In the genomic region with DNA sequence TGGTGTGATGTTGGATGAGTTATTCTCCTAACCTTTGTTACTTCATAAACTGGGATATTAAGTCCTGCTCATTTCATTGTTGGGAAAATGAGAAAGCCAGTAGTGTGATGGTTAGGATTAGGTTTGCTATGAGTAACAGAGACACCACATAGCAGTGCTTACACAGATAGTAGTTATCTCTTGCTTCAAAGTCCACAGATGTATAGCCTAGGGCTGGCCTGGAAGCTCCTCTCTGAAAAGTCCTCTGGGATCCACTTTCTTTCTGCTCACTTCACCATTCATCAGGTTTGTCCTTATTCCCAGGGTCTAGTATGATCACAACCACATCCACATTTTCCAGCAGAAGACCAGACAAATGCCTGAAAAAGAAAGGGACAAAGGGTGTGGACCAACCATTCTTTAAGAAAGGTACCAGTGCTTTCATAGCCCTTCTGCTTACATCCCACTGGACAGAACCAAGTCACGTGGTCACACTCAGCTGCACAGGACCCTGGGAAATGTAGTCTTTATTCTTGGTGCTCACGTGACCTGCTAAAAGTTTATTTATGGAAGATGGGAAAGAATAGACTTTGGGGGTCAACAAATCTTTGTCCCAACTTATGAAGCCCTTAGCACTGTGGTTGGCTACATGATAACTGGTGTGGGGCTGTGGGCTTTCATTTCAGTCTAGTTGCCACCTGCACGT, we compare ENCODE assay signal across 12 cellular contexts.
A peak's percentile ranks its signal among the peaks of the same experiment; 100 is the strongest.
DNase-seq lines count a peak whose midpoint lies in the region; ATAC-seq, FAIRE-seq and TF ChIP-seq lines count a peak whose summit lies in the region.
"Had no signal": no experiment of that assay in that cellular context is flagged by ENCODE, and none has a peak within 500 bp of the region (broad histone marks: within the 10 kb centered on the region; RNA-seq: fewer than 3 reads in every experiment).

No MANE protein-coding gene starts in this region.

- H3K9me3 Mint-ChIP-seq in stimulated activated naive CD8-positive, alpha-beta T cell treated with anti-CD3 and anti-CD28 coated beads, Interleukin-15, amount 100 ng/mL, for 72 hours = no peaks in the 10 kb centered on the region
- no peaks in the 10 kb centered on the region for H3K9me3 Mint-ChIP-seq in activated naive CD4-positive, alpha-beta T cell treated with anti-CD3 and anti-CD28 coated beads, Interleukin-2, amount 10 ng/mL, durations not matched to agents 7 days and 5 days
- H3K9me3 Mint-ChIP-seq: natural killer cell treated with Interleukin-12 subunit alpha and Interleukin-12 subunit beta and Interleukin-15 and Interleukin-18, amount 100 ng/mL, for 72 hours had no signal

- POLR2A ChIA-PET in K562 (lab: Yijun Ruan, JAX) = no interaction called here

- in situ Hi-C loops in K562 (cut with MboI) (no loop called here), GM13977 (cut with MboI; ENCODE audit: low pct_unique_long_range_greater_than_20kb, low sequenced_read_pairs, unreplicated experiment) (no loop called here)

- H3K27ac ChIP-seq in K562 (ENCODE audit: extremely low read depth, low read depth, low read length) = no peak overlapping the region
- H3K27ac ChIP-seq: C4-2B, vagina had no signal

- no peak overlapping the region for H3K27ac Mint-ChIP-seq in stimulated activated naive CD8-positive, alpha-beta T cell treated with anti-CD3 and anti-CD28 coated beads, Interleukin-15, amount 100 ng/mL, for 72 hours
- H3K27ac Mint-ChIP-seq in activated naive CD4-positive, alpha-beta T cell treated with anti-CD3 and anti-CD28 coated beads, Interleukin-2, amount 10 ng/mL, durations not matched to agents 7 days and 5 days = no peak overlapping the region
- H3K27ac Mint-ChIP-seq: natural killer cell treated with Interleukin-12 subunit alpha and Interleukin-12 subunit beta and Interleukin-15 and Interleukin-18, amount 100 ng/mL, for 72 hours had no signal

- TF ChIP-seq RAD21 in K562 (CRISPR knock-in tag; conservative IDR thresholded peaks at IDR 0.05 in 1 of 2, IDR thresholded peaks at IDR 0.05 in 1 of 2) = no peak

- no peak overlapping the region for H3K9ac ChIP-seq in K562 (ENCODE audit: insufficient read depth in 1 of 2, low read depth in 2 of 2, low read length in 2 of 2)

- no peaks in the 10 kb centered on the region for H4K20me1 ChIP-seq in K562 (replicated peaks; ENCODE audit: control insufficient read depth, insufficient read depth, low read length)

- no peak overlapping the region for H3K4me3 Mint-ChIP-seq in stimulated activated naive CD8-positive, alpha-beta T cell treated with anti-CD3 and anti-CD28 coated beads, Interleukin-15, amount 100 ng/mL, for 72 hours
- no peak overlapping the region for H3K4me3 Mint-ChIP-seq in activated naive CD4-positive, alpha-beta T cell treated with anti-CD3 and anti-CD28 coated beads, Interleukin-2, amount 10 ng/mL, durations not matched to agents 7 days and 5 days
- H3K4me3 Mint-ChIP-seq: natural killer cell treated with Interleukin-12 subunit alpha and Interleukin-12 subunit beta and Interleukin-15 and Interleukin-18, amount 100 ng/mL, for 72 hours had no signal

- TF ChIP-seq CTCF in K562 (IDR thresholded peaks at IDR 0.05 in 2 of 3, conservative IDR thresholded peaks at IDR 0.05 in 1 of 3; ENCODE audit: insufficient read depth in 2 of 3, low read depth in 1 of 3, low read length in 3 of 3) (no peak), GM13977 (IDR thresholded peaks at IDR 0.05; ENCODE audit: extremely low read depth, insufficient read depth, missing control alignments) (no peak)

- peak; percentile 61 for ATAC-seq in stimulated activated naive CD8-positive, alpha-beta T cell treated with anti-CD3 and anti-CD28 coated beads, Interleukin-15, amount 100 ng/mL, for 72 hours
- no peak for ATAC-seq in stimulated activated naive CD8-positive, alpha-beta T cell treated with anti-CD3 and anti-CD28 coated beads, Interleukin-15, Interleukin-2, amounts not matched to agents 100 U/mL and 50 U/mL, for 24 hours
- ATAC-seq in HG03342 (IDR thresholded peaks at IDR 0.05; ENCODE audit: unreplicated experiment) (peak; percentile 74), K562 (peak; percentile 92), left ventricle myocardium superior (no peak)

- H3K27me3 Mint-ChIP-seq in stimulated activated naive CD8-positive, alpha-beta T cell treated with anti-CD3 and anti-CD28 coated beads, Interleukin-15, amount 100 ng/mL, for 72 hours = peaks cover 11% of the 10 kb centered on the region
- peaks cover 21% of the 10 kb centered on the region for H3K27me3 Mint-ChIP-seq in activated naive CD4-positive, alpha-beta T cell treated with anti-CD3 and anti-CD28 coated beads, Interleukin-2, amount 10 ng/mL, durations not matched to agents 7 days and 5 days

- H3K4me1 ChIP-seq in K562 (replicated peaks in 1 of 2; ENCODE audit: control insufficient read depth in 2 of 2, insufficient read depth in 2 of 2, low read length in 2 of 2) = no peaks in the 10 kb centered on the region
- H3K4me1 ChIP-seq: vagina had no signal

- H3K79me2 ChIP-seq in K562 (ENCODE audit: control insufficient read depth, insufficient read depth, low read length) = no peaks in the 10 kb centered on the region

- TF ChIP-seq EP300 in K562 (IDR thresholded peaks at IDR 0.05; ENCODE audit: low read length) = no peak

- no peaks in the 10 kb centered on the region for H3K36me3 Mint-ChIP-seq in activated naive CD4-positive, alpha-beta T cell treated with anti-CD3 and anti-CD28 coated beads, Interleukin-2, amount 10 ng/mL, durations not matched to agents 7 days and 5 days
- H3K36me3 Mint-ChIP-seq: natural killer cell treated with Interleukin-12 subunit alpha and Interleukin-12 subunit beta and Interleukin-15 and Interleukin-18, amount 100 ng/mL, for 72 hours had no signal

- FAIRE-seq in K562 (lab: Jason Lieb, UNC) = peak; percentile 89

- no peak for DNase-seq in stimulated activated naive CD8-positive, alpha-beta T cell treated with anti-CD3 and anti-CD28 coated beads, Interleukin-15, amount 100 ng/mL, for 72 hours
- DNase-seq in stimulated activated naive CD8-positive, alpha-beta T cell treated with anti-CD3 and anti-CD28 coated beads, Interleukin-15, Interleukin-2, amounts not matched to agents 100 U/mL and 50 U/mL, for 24 hours = no peak
- peak; percentile 27 to 65 (median 60) for DNase-seq in K562 (ENCODE audit: extremely low read depth in 1 of 4, low spot score in 3 of 4)
- DNase-seq in activated naive CD4-positive, alpha-beta T cell treated with anti-CD3 and anti-CD28 coated beads, Interleukin-2, amount 10 ng/mL, durations not matched to agents 7 days and 5 days = no peak
- no peak for DNase-seq in left ventricle myocardium superior
- no peak for DNase-seq in activated CD8-positive, alpha-beta memory T cell treated with anti-CD3 and anti-CD28 coated beads for 24 hours
- DNase-seq in GM13977 (ENCODE audit: low spot score) = no peak
- DNase-seq: anterior cingulate cortex had no signal

- H3K4me3 ChIP-seq in K562 = no peak overlapping the region
- H3K4me3 ChIP-seq: vagina had no signal

- H3K9me3 ChIP-seq in K562 (replicated peaks; ENCODE audit: control insufficient read depth, insufficient read depth, low read depth, low read length) = no peaks in the 10 kb centered on the region
- H3K9me3 ChIP-seq: vagina had no signal

- no peaks in the 10 kb centered on the region for H3K9me1 ChIP-seq in K562 (ENCODE audit: control insufficient read depth, insufficient read depth, low read length)

- WGBS in K562 (ENCODE audit: insufficient coverage, low coverage, missing lambda C conversion rate) = 0% methylated on average over 3 of the region's 3 CpGs

- CTCF ChIA-PET in K562 (lab: Yijun Ruan, JAX; ENCODE audit: low intra/inter-chr PET ratio) = no interaction called here
- CTCF ChIA-PET in activated naive CD4-positive, alpha-beta T cell treated with anti-CD3 and anti-CD28 coated beads, Interleukin-2, amount 10 ng/mL, durations not matched to agents 7 days and 5 days (lab: Charles Lee) = no interaction called here

- no peak overlapping the region for H3K4me2 ChIP-seq in K562 (ENCODE audit: insufficient read depth, low read length)

- TF ChIP-seq POLR2A in K562 (conservative IDR thresholded peaks at IDR 0.05) = no peak

- H2AFZ ChIP-seq in K562 (ENCODE audit: low read depth, low read length) = no peak overlapping the region

- H3K27me3 ChIP-seq in K562 (ENCODE audit: control insufficient read depth in 2 of 2, insufficient read depth in 2 of 2, low read length in 2 of 2) = peaks cover 0 to 5% of the 10 kb centered on the region in 2 experiments; a peak in 3 of 5 replicates
- H3K27me3 ChIP-seq: vagina had no signal

- no peaks in the 10 kb centered on the region for H3K4me1 Mint-ChIP-seq in stimulated activated naive CD8-positive, alpha-beta T cell treated with anti-CD3 and anti-CD28 coated beads, Interleukin-15, amount 100 ng/mL, for 72 hours
- H3K4me1 Mint-ChIP-seq in activated naive CD4-positive, alpha-beta T cell treated with anti-CD3 and anti-CD28 coated beads, Interleukin-2, amount 10 ng/mL, durations not matched to agents 7 days and 5 days = no peaks in the 10 kb centered on the region

- no peaks in the 10 kb centered on the region for H3K36me3 ChIP-seq in K562 (ENCODE audit: control insufficient read depth, insufficient read depth, low read length)
- H3K36me3 ChIP-seq: vagina had no signal

- intact Hi-C loops in K562 (cut with micrococcal nuclease) = no loop called here
- intact Hi-C loops in left ventricle myocardium superior (cut with micrococcal nuclease) = no loop called here

- no TSS peak for BruUV-seq in K562 (replicated peaks; lab: Mats Ljungman, UMichigan)

TF ChIP-seq in K562, 482 proteins besides CTCF, POLR2A, EP300 and RAD21 (continues in another document):
- TF ChIP-seq, protein P1, sequence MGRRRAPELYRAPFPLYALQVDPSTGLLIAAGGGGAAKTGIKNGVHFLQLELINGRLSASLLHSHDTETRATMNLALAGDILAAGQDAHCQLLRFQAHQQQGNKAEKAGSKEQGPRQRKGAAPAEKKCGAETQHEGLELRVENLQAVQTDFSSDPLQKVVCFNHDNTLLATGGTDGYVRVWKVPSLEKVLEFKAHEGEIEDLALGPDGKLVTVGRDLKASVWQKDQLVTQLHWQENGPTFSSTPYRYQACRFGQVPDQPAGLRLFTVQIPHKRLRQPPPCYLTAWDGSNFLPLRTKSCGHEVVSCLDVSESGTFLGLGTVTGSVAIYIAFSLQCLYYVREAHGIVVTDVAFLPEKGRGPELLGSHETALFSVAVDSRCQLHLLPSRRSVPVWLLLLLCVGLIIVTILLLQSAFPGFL (CRISPR knock-in tag; IDR thresholded peaks at IDR 0.05) = no peak

Comparison
In these comparisons a context has a peak if more than half of its experiments do, and no peak if none do; other contexts are left out.
1. ATAC-seq: peak in stimulated activated naive CD8-positive, alpha-beta T cell treated with anti-CD3 and anti-CD28 coated beads, Interleukin-15, amount 100 ng/mL, for 72 hours (single experiment), HG03342 (single experiment) and K562 (single experiment); none in stimulated activated naive CD8-positive, alpha-beta T cell treated with anti-CD3 and anti-CD28 coated beads, Interleukin-15, Interleukin-2, amounts not matched to agents 100 U/mL and 50 U/mL, for 24 hours (single experiment) and left ventricle myocardium superior (single experiment).
2. DNase-seq: peak in K562 (4 of 4); none in stimulated activated naive CD8-positive, alpha-beta T cell treated with anti-CD3 and anti-CD28 coated beads, Interleukin-15, amount 100 ng/mL, for 72 hours (0 of 2), stimulated activated naive CD8-positive, alpha-beta T cell treated with anti-CD3 and anti-CD28 coated beads, Interleukin-15, Interleukin-2, amounts not matched to agents 100 U/mL and 50 U/mL, for 24 hours (single experiment), activated naive CD4-positive, alpha-beta T cell treated with anti-CD3 and anti-CD28 coated beads, Interleukin-2, amount 10 ng/mL, durations not matched to agents 7 days and 5 days (single experiment), left ventricle myocardium superior (single experiment), activated CD8-positive, alpha-beta memory T cell treated with anti-CD3 and anti-CD28 coated beads for 24 hours (single experiment) and GM13977 (single experiment).